In genomic region chr6:158869604-158870417, GRCh38 we compare ENCODE assay signal across 8 cellular contexts. TPM values are rescaled to one million over a fixed set of nuclear protein-coding genes. Genes with fewer than 3 reads are reported as not detected.
DNase-seq lines count a peak whose midpoint lies in the region; ATAC-seq and TF ChIP-seq lines count a peak whose summit lies in the region.

No MANE protein-coding gene starts in this region.

- H3K79me2 ChIP-seq in DOHH2 (ENCODE audit: control insufficient read depth, low read length) = peaks cover 6% of the 10 kb centered on the region

- H3K4me3 Mint-ChIP-seq in activated T-cell treated with anti-CD3 and anti-CD28 coated beads, Interleukin-2, amount 50 U/mL, for 4 hours = peak overlapping the region; percentile 85
- H3K4me3 Mint-ChIP-seq in naive B cell = peak overlapping the region; percentile 75 to 98 (median 92)
- H3K4me3 Mint-ChIP-seq in stimulated activated effector memory CD8-positive, alpha-beta T cell treated with anti-CD3 and anti-CD28 coated beads, Interleukin-12 subunit alpha, Interleukin-12 subunit beta, amount 100 ng/mL, for 72 hours = peak overlapping the region; percentile 84

- H3K27me3 Mint-ChIP-seq in activated T-cell treated with anti-CD3 and anti-CD28 coated beads, Interleukin-2, amount 50 U/mL, for 4 hours (ENCODE audit: low read depth) = no peaks in the 10 kb centered on the region
- no peaks in the 10 kb centered on the region for H3K27me3 Mint-ChIP-seq in naive B cell

- TF ChIP-seq CTCF in DOHH2 (IDR thresholded peaks at IDR 0.05; ENCODE audit: low read depth, low read length, poor library complexity, severe bottlenecking) (peak; percentile 45), esophagus squamous epithelium (IDR thresholded peaks at IDR 0.05) (peak in 4 of 6 experiments; percentile 35 to 60 (median 40))

- H4K20me1 ChIP-seq in DOHH2 (ENCODE audit: control insufficient read depth, insufficient read depth, low read depth, low read length) = no peaks in the 10 kb centered on the region

- H3K4me3 ChIP-seq in DOHH2 (ENCODE audit: low read length) (peak overlapping the region; percentile 86), esophagus squamous epithelium (peak overlapping the region; percentile 16 to 66 (median 46))

- H3K4me2 ChIP-seq in DOHH2 (ENCODE audit: low read length) = peak overlapping the region; percentile 99

- DNase-seq in HuH-7.5 (ENCODE audit: low spot score) = peak; percentile 90
- peak; percentile 100 for DNase-seq in OCI-M1 (lab: John Stamatoyannopoulos, UW)
- peak; percentile 97 for DNase-seq in activated T-cell treated with anti-CD3 and anti-CD28 coated beads, Interleukin-2, amount 50 U/mL, for 4 hours
- DNase-seq in esophagus squamous epithelium (lab: John Stamatoyannopoulos, UW) = peak; percentile 91
- DNase-seq in naive B cell = peak; percentile 99
- DNase-seq in stimulated activated effector memory CD8-positive, alpha-beta T cell treated with anti-CD3 and anti-CD28 coated beads, Interleukin-12 subunit alpha, Interleukin-12 subunit beta, amount 100 ng/mL, for 72 hours (ENCODE audit: low spot score in 2 of 2) = peak; percentile 96 to 97

- H3K4me1 ChIP-seq in DOHH2 (ENCODE audit: control insufficient read depth, low read length) (peaks cover 94% of the 10 kb centered on the region), esophagus squamous epithelium (peaks cover 0 to 46% (median 3%) of the 10 kb centered on the region in 3 donors)

- 5% methylated on average over 16 of the region's 69 CpGs; no CpG with 5 or more reads in 1 of the 2 donors for WGBS in esophagus squamous epithelium, 2 donors

- ATAC-seq in GM21529 (IDR thresholded peaks at IDR 0.05; ENCODE audit: unreplicated experiment) (peak; percentile 95), naive B cell (ENCODE audit: low read depth in 2 of 2) (peak; percentile 71)
- peak; percentile 90 to 92 for ATAC-seq in activated T-cell treated with anti-CD3 and anti-CD28 coated beads, Interleukin-2, amount 50 U/mL, for 4 hours
- ATAC-seq in stimulated activated effector memory CD8-positive, alpha-beta T cell treated with anti-CD3 and anti-CD28 coated beads, Interleukin-12 subunit alpha, Interleukin-12 subunit beta, amount 100 ng/mL, for 72 hours = peak; percentile 96

- TF ChIP-seq POLR2A in esophagus squamous epithelium (IDR thresholded peaks at IDR 0.05) = peak in 3 of 4 donors; percentile 57 to 82 (median 75)

- peaks cover 62% of the 10 kb centered on the region for H3F3A ChIP-seq in DOHH2 (ENCODE audit: control insufficient read depth, insufficient read depth)

- H3K36me3 ChIP-seq in DOHH2 (ENCODE audit: control insufficient read depth, low read length) (peaks cover 8% of the 10 kb centered on the region; the same call in 1 of the 2 replicates), esophagus squamous epithelium (no peaks in the 10 kb centered on the region)

- H3K9me3 ChIP-seq in DOHH2 (ENCODE audit: control insufficient read depth, insufficient read depth, low read length) (peaks cover 3% of the 10 kb centered on the region; the same call in 1 of the 2 replicates), esophagus squamous epithelium (no peaks in the 10 kb centered on the region)

- H3K27ac ChIP-seq in DOHH2 (ENCODE audit: low read depth, low read length) (peak overlapping the region; percentile 98), esophagus squamous epithelium (peak overlapping the region; percentile 90 to 94 (median 92))

- intact Hi-C loops in esophagus squamous epithelium (cut with DNase I) = no loop called here

- peaks cover 33% of the 10 kb centered on the region for H3K4me1 Mint-ChIP-seq in activated T-cell treated with anti-CD3 and anti-CD28 coated beads, Interleukin-2, amount 50 U/mL, for 4 hours (ENCODE audit: low read depth)
- peaks cover 39 to 59% (median 48%) of the 10 kb centered on the region in 3 donors for H3K4me1 Mint-ChIP-seq in naive B cell
- peaks cover 31% of the 10 kb centered on the region for H3K4me1 Mint-ChIP-seq in stimulated activated effector memory CD8-positive, alpha-beta T cell treated with anti-CD3 and anti-CD28 coated beads, Interleukin-12 subunit alpha, Interleukin-12 subunit beta, amount 100 ng/mL, for 72 hours

- no peaks in the 10 kb centered on the region for H3K36me3 Mint-ChIP-seq in activated T-cell treated with anti-CD3 and anti-CD28 coated beads, Interleukin-2, amount 50 U/mL, for 4 hours (ENCODE audit: insufficient read depth)
- H3K36me3 Mint-ChIP-seq in naive B cell = no peaks in the 10 kb centered on the region
- H3K36me3 Mint-ChIP-seq in stimulated activated effector memory CD8-positive, alpha-beta T cell treated with anti-CD3 and anti-CD28 coated beads, Interleukin-12 subunit alpha, Interleukin-12 subunit beta, amount 100 ng/mL, for 72 hours = peaks cover 20% of the 10 kb centered on the region

- H3K27ac Mint-ChIP-seq in naive B cell = peak overlapping the region; percentile 99 to 100 (median 100)
- H3K27ac Mint-ChIP-seq in stimulated activated effector memory CD8-positive, alpha-beta T cell treated with anti-CD3 and anti-CD28 coated beads, Interleukin-12 subunit alpha, Interleukin-12 subunit beta, amount 100 ng/mL, for 72 hours = peak overlapping the region; percentile 100

- H3K9me3 Mint-ChIP-seq in activated T-cell treated with anti-CD3 and anti-CD28 coated beads, Interleukin-2, amount 50 U/mL, for 4 hours = no peaks in the 10 kb centered on the region
- peaks cover 0 to 4% (median 0%) of the 10 kb centered on the region in 7 donors for H3K9me3 Mint-ChIP-seq in naive B cell
- H3K9me3 Mint-ChIP-seq in stimulated activated effector memory CD8-positive, alpha-beta T cell treated with anti-CD3 and anti-CD28 coated beads, Interleukin-12 subunit alpha, Interleukin-12 subunit beta, amount 100 ng/mL, for 72 hours = no peaks in the 10 kb centered on the region

- no peaks in the 10 kb centered on the region for H3K27me3 ChIP-seq in DOHH2 (ENCODE audit: control insufficient read depth, low read length)
- peaks cover 0 to under 1% (median 0%) of the 10 kb centered on the region in 4 donors for H3K27me3 ChIP-seq in esophagus squamous epithelium

- H3K9me2 ChIP-seq in DOHH2 (replicated peaks; ENCODE audit: control insufficient read depth, low read length) = no peaks in the 10 kb centered on the region

RNA-seq across cellular contexts. Expression of gene EZR, which starts 50.6 kb away (rescaled TPM):
- total RNA-seq in activated T-cell treated with anti-CD3 and anti-CD28 coated beads, Interleukin-2, amount 50 U/mL, for 4 hours = 100 to 1,000 TPM; 315 to 327 (median 324) TPM
- 100 to 1,000 TPM; 208 to 339 (median 285) TPM for total RNA-seq in esophagus squamous epithelium
- 100 to 1,000 TPM; 463 to 555 (median 516) TPM for polyA plus RNA-seq in naive B cell (ENCODE audit: low read depth in 6 of 6)

Comparison
In these comparisons a context has a peak if more than half of its experiments do, and no peak if none do; other contexts are left out.
1. Peak in every context shown above with its lines: DNase-seq, ATAC-seq, H3K4me3 ChIP-seq and H3K27ac ChIP-seq.